In genomic region chr5:140351609-140352334, GRCh38 we compare ENCODE assay signal across 1 cellular context.
TF ChIP-seq lines count a peak whose summit lies in the region.

No MANE protein-coding gene starts in this region.

TF ChIP-seq in endothelial cell of umbilical vein, 7 proteins besides CTCF, POLR2A, EP300 and RAD21 (continued from another document):
- no peak for TF ChIP-seq MAX (IDR thresholded peaks at IDR 0.05; ENCODE audit: insufficient read depth, insufficient read length)
TF ChIP-seq in endothelial cell of umbilical vein: peak in this region for 0.
